Comparison of ENCODE assay signal across 8 cellular contexts in the genomic region with DNA sequence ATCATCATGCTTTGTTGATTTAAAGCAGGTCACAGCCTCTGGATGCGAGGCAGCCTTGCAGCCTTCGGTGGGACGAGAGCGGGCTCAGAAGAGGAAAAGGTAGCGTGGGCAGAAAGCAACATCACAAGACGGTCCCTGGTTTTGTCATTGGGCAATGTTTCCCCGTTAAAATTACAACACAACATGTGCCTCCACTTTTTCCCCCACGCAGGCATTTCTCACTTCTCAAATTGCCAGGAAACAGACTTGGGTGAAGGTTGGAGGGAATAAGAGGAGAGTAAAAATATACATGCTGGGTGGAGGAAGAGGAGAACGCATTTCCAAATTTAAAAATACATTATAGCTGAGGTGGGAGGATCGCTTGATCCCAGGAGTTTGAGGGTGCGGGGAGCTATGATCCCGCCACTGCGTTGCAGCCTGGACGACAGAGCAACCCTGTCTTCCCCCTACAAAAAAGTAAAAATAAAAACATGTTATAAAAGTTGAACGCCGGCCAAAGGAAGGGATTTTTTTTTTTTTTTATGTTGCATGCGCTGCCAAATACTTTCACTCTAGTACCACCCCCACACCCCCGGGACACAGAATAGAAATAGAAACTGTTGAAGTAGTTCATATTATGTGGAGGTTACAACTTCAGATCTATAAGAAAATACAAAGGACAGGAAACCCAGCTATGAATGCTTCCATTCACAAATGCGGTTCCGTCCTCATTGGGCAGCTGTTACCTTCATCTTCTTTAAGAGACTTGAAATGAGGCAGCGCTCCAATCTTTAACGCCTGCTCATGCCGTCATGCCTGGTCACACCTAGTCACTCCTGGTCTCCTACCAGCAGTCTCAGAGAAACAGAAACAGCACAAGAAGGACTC. TPM values are rescaled to one million over a fixed set of nuclear protein-coding genes. Genes with fewer than 3 reads are reported as not detected.
DNase-seq lines count a peak whose midpoint lies in the region; ATAC-seq, FAIRE-seq and TF ChIP-seq lines count a peak whose summit lies in the region.

No MANE protein-coding gene starts in this region.

- no peak overlapping the region for H3K4me3 ChIP-seq in SJCRH30

- DNase-seq in GM19238 (ENCODE audit: insufficient read length, low spot score): peak; percentile 8
- DNase-seq in SJCRH30: peak; percentile 50 to 70
- no peak for DNase-seq in foreskin keratinocyte
- peak; percentile 81 for DNase-seq in putamen (ENCODE audit: low spot score)
- no peak for DNase-seq in NCI-H1694 (lab: John Stamatoyannopoulos, UW)
- DNase-seq in effector CD8-positive, alpha-beta T cell (lab: John Stamatoyannopoulos, UW): no peak
- DNase-seq in H54 (ENCODE audit: insufficient read length, low spot score): no peak
- DNase-seq in NCI-H82 treated with DMSO at 0.1 percent for 48 hours (lab: John Stamatoyannopoulos, UW; ENCODE audit: unreplicated experiment): no peak

- H3K27me3 ChIP-seq in SJCRH30: no peaks in the 10 kb centered on the region
- H3K27me3 ChIP-seq in foreskin keratinocyte: no peaks in the 10 kb centered on the region

- no peak for TF ChIP-seq POLR2A in H54 (IDR thresholded peaks at IDR 0.05; ENCODE audit: low read depth, low read length)

- peak; percentile 75 for ATAC-seq in foreskin keratinocyte

- TF ChIP-seq CTCF in foreskin keratinocyte (conservative IDR thresholded peaks at IDR 0.05): no peak

- no peak for FAIRE-seq in H54 (lab: Jason Lieb, UNC)

- peaks cover 29% of the 10 kb centered on the region for H3K36me3 ChIP-seq in SJCRH30

- peaks cover 21% of the 10 kb centered on the region for H3K4me1 ChIP-seq in SJCRH30
- H3K4me1 ChIP-seq in foreskin keratinocyte: peaks cover 16% of the 10 kb centered on the region

- peak overlapping the region; percentile 46 for H3K27ac ChIP-seq in SJCRH30
- peak overlapping the region; percentile 42 for H3K27ac ChIP-seq in foreskin keratinocyte

- no peaks in the 10 kb centered on the region for H3K9me3 ChIP-seq in SJCRH30 (replicated peaks)

RNA-seq across cellular contexts. Expression of a gene that starts 13.8 kb away (rescaled TPM):
- 63.8 and 71.3 TPM in 2 replicates for total RNA-seq in SJCRH30 (2014; rRNA removed; shearing (Covaris generic))
- total RNA-seq in foreskin keratinocyte: 110 and 118 TPM in 2 replicates
- 134 and 141 TPM in 2 replicates for polyA plus RNA-seq in foreskin keratinocyte

RNA-seq across cellular contexts. Expression of a gene that starts 48.9 kb away (rescaled TPM):
- 49.4 and 51.8 TPM in 2 replicates for total RNA-seq in SJCRH30 (2014; rRNA removed; shearing (Covaris generic))
- 19.6 and 22.9 TPM in 2 replicates for total RNA-seq in foreskin keratinocyte
- polyA plus RNA-seq in foreskin keratinocyte: 18.6 and 20.9 TPM in 2 replicates

RNA-seq across cellular contexts. Expression of a gene that starts 49.0 kb away (rescaled TPM):
- 0.23 and 0.40 TPM in 2 replicates for total RNA-seq in SJCRH30 (2014; rRNA removed; shearing (Covaris generic))
- total RNA-seq in foreskin keratinocyte: not detected in 2 replicates
- polyA plus RNA-seq in foreskin keratinocyte: 0.03 TPM in 1 of 2 replicates, not detected in the other

Comparison
In these comparisons a context has a peak if more than half of its experiments do, and no peak if none do; other contexts are left out.
1. DNase-seq: peak in GM19238 (single experiment), SJCRH30 (2 of 2) and putamen (single experiment); none in foreskin keratinocyte (0 of 2), NCI-H1694 (single experiment), effector CD8-positive, alpha-beta T cell (single experiment), H54 (single experiment) and NCI-H82 treated with DMSO at 0.1 percent for 48 hours (single experiment).